14 cellular contexts compared by ENCODE assay signal in genomic region chr3:151903501-151903991, GRCh38. TPM values are rescaled to one million over a fixed set of nuclear protein-coding genes. Genes with fewer than 3 reads are reported as not detected.
DNase-seq lines count a peak whose midpoint lies in the region; ATAC-seq, FAIRE-seq and TF ChIP-seq lines count a peak whose summit lies in the region.
"Had no signal": no experiment of that assay in that cellular context is flagged by ENCODE, and none has a peak within 500 bp of the region (broad histone marks: within the 10 kb centered on the region; RNA-seq: fewer than 3 reads in every experiment).

No MANE protein-coding gene starts in this region.

- peak; percentile 23 for FAIRE-seq in GM19239 (lab: Jason Lieb, UNC)

- no peak overlapping the region for H3K4me3 ChIP-seq in SJCRH30
- H3K4me3 ChIP-seq in esophagus muscularis mucosa = no peak overlapping the region
- H3K4me3 ChIP-seq in osteoblast (ENCODE audit: insufficient read depth, low read length) = no peak overlapping the region
- no peak overlapping the region for H3K4me3 ChIP-seq in psoas muscle
- H3K4me3 ChIP-seq: lung, skin epidermis had no signal

- WGBS in esophagus muscularis mucosa = 9% methylated on average over 2 of the region's 2 CpGs
- 22 to 49% (median 27%) methylated on average over 2 of the region's 2 CpGs for WGBS in psoas muscle, 3 donors

- H2AFZ ChIP-seq in osteoblast (ENCODE audit: low read length) = peak overlapping the region; percentile 4

- no peaks in the 10 kb centered on the region for H4K20me1 ChIP-seq in osteoblast (ENCODE audit: insufficient read depth, low read length)

- H3K4me1 ChIP-seq in SJCRH30 = peaks cover 21% of the 10 kb centered on the region
- H3K4me1 ChIP-seq in esophagus muscularis mucosa = peaks cover 28 to 52% (median 45%) of the 10 kb centered on the region in 4 donors
- H3K4me1 ChIP-seq in osteoblast (ENCODE audit: insufficient read depth, low read length) = peaks cover 26% of the 10 kb centered on the region
- peaks cover 4% of the 10 kb centered on the region for H3K4me1 ChIP-seq in psoas muscle

- intact Hi-C loops in esophagus muscularis mucosa (cut with DNase I) (no loop called here), psoas muscle (cut with DNase I) (loop anchor here in 1 of 2 donors (10.0 kb wide), 1 partner anchor 469 kb away; no protein-coding TSS in a partner anchor)

- H3K27ac ChIP-seq in SJCRH30 (peak overlapping the region; percentile 43), esophagus muscularis mucosa (replicated peaks in 1 of 4) (peak overlapping the region; percentile 55 to 64 (median 57)), osteoblast (ENCODE audit: low read depth, low read length) (peak overlapping the region; percentile 2), psoas muscle (no peak overlapping the region)

- no peak for TF ChIP-seq POLR2A in esophagus muscularis mucosa (IDR thresholded peaks at IDR 0.05; ENCODE audit: low read depth)

- no peak overlapping the region for H3K4me2 ChIP-seq in osteoblast (ENCODE audit: insufficient read depth, low read length)

- H3K36me3 ChIP-seq in SJCRH30 (no peaks in the 10 kb centered on the region), esophagus muscularis mucosa (no peaks in the 10 kb centered on the region), osteoblast (ENCODE audit: insufficient read depth, low read length) (no peaks in the 10 kb centered on the region), psoas muscle (ENCODE audit: insufficient read depth in 1 of 2, low read depth in 1 of 2) (no peaks in the 10 kb centered on the region)

- ATAC-seq in HG02852 (IDR thresholded peaks at IDR 0.05; ENCODE audit: unreplicated experiment) = no peak
- ATAC-seq in psoas muscle = no peak
- ATAC-seq in GM21390 (IDR thresholded peaks at IDR 0.05; ENCODE audit: unreplicated experiment) = no peak
- ATAC-seq: activated CD8-positive, alpha-beta T cell treated with anti-CD3 and anti-CD28 coated beads, Interleukin-2, amount 10 ng/mL, durations not matched to agents 7 days and 5 days; esophagus mucosa had no signal

- TF ChIP-seq CTCF in esophagus muscularis mucosa (IDR thresholded peaks at IDR 0.05) = no peak
- no peak for TF ChIP-seq CTCF in osteoblast (IDR thresholded peaks at IDR 0.05; ENCODE audit: extremely low read depth, low read depth, low read length)
- TF ChIP-seq CTCF in psoas muscle (IDR thresholded peaks at IDR 0.05) = no peak

- DNase-seq in GM19239 (ENCODE audit: insufficient read length, low spot score) (no peak), SJCRH30 (peak; percentile 20 to 52), esophagus muscularis mucosa (ENCODE audit: extremely low spot score) (no peak), osteoblast (ENCODE audit: insufficient read length, low spot score, missing footprints) (no peak), psoas muscle (no peak), hypothalamus (lab: John Stamatoyannopoulos, UW) (no peak)
- DNase-seq: activated CD8-positive, alpha-beta T cell treated with anti-CD3 and anti-CD28 coated beads, Interleukin-2, amount 10 ng/mL, durations not matched to agents 7 days and 5 days; NCI-H226; SW 1271 had no signal

- H3K27me3 ChIP-seq in SJCRH30 (no peaks in the 10 kb centered on the region), esophagus muscularis mucosa (no peaks in the 10 kb centered on the region), osteoblast (ENCODE audit: insufficient read depth, low read length) (no peaks in the 10 kb centered on the region), psoas muscle (ENCODE audit: insufficient read depth in 3 of 3, low read length in 2 of 3) (no peaks in the 10 kb centered on the region)

- no peaks in the 10 kb centered on the region; the same call in 1 of the 2 replicates for H3K9me3 ChIP-seq in SJCRH30 (replicated peaks)
- no peaks in the 10 kb centered on the region for H3K9me3 ChIP-seq in esophagus muscularis mucosa
- H3K9me3 ChIP-seq in osteoblast (ENCODE audit: low read depth, low read length) = no peaks in the 10 kb centered on the region
- H3K9me3 ChIP-seq in psoas muscle = no peaks in the 10 kb centered on the region

- TF ChIP-seq EP300 in esophagus muscularis mucosa (IDR thresholded peaks at IDR 0.05) = no peak

- no peaks in the 10 kb centered on the region for H3K79me2 ChIP-seq in osteoblast (ENCODE audit: insufficient read depth, low read length)

RNA-seq across cellular contexts. Expression of gene SUCNR1, which starts 30.1 kb away (rescaled TPM):
- total RNA-seq in SJCRH30 (2014; rRNA removed; shearing (Covaris generic)) = 0.41 and 0.61 TPM in 2 replicates
- under 1 TPM; under 0.01 to 0.33 (median 0.15) TPM for total RNA-seq in esophagus muscularis mucosa
- total RNA-seq in osteoblast = under 0.01 TPM in 1 of 2 replicates, not detected in the other
- under 1 TPM in 3 of 4 donors, not detected in 1; 0.13 to 0.32 (median 0.18) TPM for total RNA-seq in psoas muscle
- under 1 TPM in 2 of 3 donors, not detected in 1; 0.01 to 0.05 TPM for polyA plus RNA-seq in psoas muscle
- total RNA-seq: activated CD8-positive, alpha-beta T cell treated with anti-CD3 and anti-CD28 coated beads, Interleukin-2, amount 10 ng/mL, durations not matched to agents 7 days and 5 days; esophagus mucosa had no signal

Comparison
In these comparisons a context has a peak if more than half of its experiments do, and no peak if none do; other contexts are left out.
1. DNase-seq: peak in SJCRH30 (2 of 2); none in GM19239 (single experiment), esophagus muscularis mucosa (single experiment), osteoblast (single experiment), psoas muscle (0 of 2) and hypothalamus (0 of 51).